2 cellular contexts compared by ENCODE assay signal in the genomic region with DNA sequence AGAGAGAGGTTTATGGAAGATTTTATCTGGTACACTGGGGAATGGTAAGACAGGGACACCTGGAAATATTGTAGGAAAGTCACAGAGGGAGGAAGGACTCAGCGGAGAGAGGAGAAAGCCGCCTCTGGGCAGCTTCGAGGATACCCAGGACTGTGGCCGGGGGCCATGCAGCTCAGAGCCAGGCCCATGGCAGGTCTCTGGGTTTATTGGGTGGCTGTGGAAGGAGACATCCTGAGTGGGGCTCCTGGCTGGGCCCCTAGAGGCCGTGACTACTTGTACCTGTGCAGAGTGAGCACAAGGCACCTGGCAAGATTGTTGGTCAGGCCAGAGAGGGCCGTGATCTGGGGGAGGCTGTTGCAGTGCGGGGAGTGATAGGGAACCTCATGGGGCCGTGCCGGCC.
TF ChIP-seq lines count a peak whose summit lies in the region.

No MANE protein-coding gene starts in this region.

TF ChIP-seq in SK-N-SH, 30 proteins besides CTCF, POLR2A, EP300 and RAD21:
- TF ChIP-seq TAF1 (IDR thresholded peaks at IDR 0.05; ENCODE audit: borderline replicate concordance, low read depth, low read length) (no peak), RXRA (IDR thresholded peaks at IDR 0.05; ENCODE audit: borderline replicate concordance, low read depth) (no peak), NRF1 (IDR thresholded peaks at IDR 0.05; ENCODE audit: low read depth, low read length) (no peak), EZH2phosphoT487 (IDR thresholded peaks at IDR 0.05; ENCODE audit: borderline replicate concordance, low read depth) (no peak), SMC3 (IDR thresholded peaks at IDR 0.05; ENCODE audit: low read depth, low read length) (no peak)
- TF ChIP-seq, protein P1, sequence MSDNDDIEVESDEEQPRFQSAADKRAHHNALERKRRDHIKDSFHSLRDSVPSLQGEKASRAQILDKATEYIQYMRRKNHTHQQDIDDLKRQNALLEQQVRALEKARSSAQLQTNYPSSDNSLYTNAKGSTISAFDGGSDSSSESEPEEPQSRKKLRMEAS (IDR thresholded peaks at IDR 0.05; ENCODE audit: low read depth), result no peak
- TF ChIP-seq, protein P2, sequence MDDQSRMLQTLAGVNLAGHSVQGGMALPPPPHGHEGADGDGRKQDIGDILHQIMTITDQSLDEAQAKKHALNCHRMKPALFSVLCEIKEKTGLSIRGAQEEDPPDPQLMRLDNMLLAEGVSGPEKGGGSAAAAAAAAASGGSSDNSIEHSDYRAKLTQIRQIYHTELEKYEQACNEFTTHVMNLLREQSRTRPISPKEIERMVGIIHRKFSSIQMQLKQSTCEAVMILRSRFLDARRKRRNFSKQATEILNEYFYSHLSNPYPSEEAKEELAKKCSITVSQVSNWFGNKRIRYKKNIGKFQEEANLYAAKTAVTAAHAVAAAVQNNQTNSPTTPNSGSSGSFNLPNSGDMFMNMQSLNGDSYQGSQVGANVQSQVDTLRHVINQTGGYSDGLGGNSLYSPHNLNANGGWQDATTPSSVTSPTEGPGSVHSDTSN (IDR thresholded peaks at IDR 0.05), result no peak
TF ChIP-seq in SK-N-SH: peak in this region for 0.

TF ChIP-seq in SK-N-SH treated with all-trans-retinoic acid at 6 μM for 48 hours, 23 proteins besides CTCF, POLR2A, EP300 and RAD21 (continued from another document):
- TF ChIP-seq PPARA (CRISPR knock-in tag; IDR thresholded peaks at IDR 0.05; ENCODE audit: borderline replicate concordance) (no peak), OSR1 (CRISPR knock-in tag; IDR thresholded peaks at IDR 0.05) (no peak), GLIS3 (CRISPR knock-in tag; IDR thresholded peaks at IDR 0.05) (no peak), TOX (CRISPR knock-in tag; IDR thresholded peaks at IDR 0.05; ENCODE audit: borderline replicate concordance) (no peak)
- TF ChIP-seq, protein P3, sequence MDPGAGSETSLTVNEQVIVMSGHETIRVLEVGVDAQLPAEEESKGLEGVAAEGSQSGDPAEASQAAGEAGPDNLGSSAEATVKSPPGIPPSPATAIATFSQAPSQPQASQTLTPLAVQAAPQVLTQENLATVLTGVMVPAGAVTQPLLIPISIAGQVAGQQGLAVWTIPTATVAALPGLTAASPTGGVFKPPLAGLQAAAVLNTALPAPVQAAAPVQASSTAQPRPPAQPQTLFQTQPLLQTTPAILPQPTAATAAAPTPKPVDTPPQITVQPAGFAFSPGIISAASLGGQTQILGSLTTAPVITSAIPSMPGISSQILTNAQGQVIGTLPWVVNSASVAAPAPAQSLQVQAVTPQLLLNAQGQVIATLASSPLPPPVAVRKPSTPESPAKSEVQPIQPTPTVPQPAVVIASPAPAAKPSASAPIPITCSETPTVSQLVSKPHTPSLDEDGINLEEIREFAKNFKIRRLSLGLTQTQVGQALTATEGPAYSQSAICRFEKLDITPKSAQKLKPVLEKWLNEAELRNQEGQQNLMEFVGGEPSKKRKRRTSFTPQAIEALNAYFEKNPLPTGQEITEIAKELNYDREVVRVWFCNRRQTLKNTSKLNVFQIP (CRISPR knock-in tag; IDR thresholded peaks at IDR 0.05; ENCODE audit: borderline replicate concordance, low read depth), result no peak
